ENCODE assay signal across 8 cellular contexts in the genomic region with DNA sequence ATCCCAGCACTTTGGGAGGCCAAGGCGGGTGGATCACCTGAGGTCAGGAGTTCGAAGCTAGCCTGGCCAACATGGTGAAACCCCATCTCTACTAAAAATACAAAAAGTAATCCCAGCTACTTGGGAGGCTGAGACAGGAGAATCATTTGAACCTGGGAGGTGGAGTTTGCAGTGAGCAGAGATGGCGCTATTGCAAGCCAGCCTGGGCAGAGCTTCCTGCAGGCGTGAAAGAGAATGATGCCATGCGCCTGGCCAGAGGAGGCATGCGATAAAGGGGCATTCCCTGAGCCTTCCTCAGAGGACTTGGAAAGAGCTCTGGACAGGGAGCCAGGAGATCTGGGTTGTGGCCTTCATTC. TPM values are rescaled to one million over a fixed set of nuclear protein-coding genes. Genes with fewer than 3 reads are reported as not detected.
DNase-seq lines count a peak whose midpoint lies in the region; ATAC-seq and TF ChIP-seq lines count a peak whose summit lies in the region.
"Not testable (repeated sequence)": the region's sequence is repeated elsewhere in the genome, so short reads cannot be mapped to it uniquely, and the experiment has no call there.

No MANE protein-coding gene starts in this region.

- ATAC-seq in stimulated activated effector memory CD8-positive, alpha-beta T cell treated with anti-CD3 and anti-CD28 coated beads, Interleukin-12 subunit alpha, Interleukin-12 subunit beta, amount 100 ng/mL, for 72 hours = peak; percentile 9

- not testable (repeated sequence) for TF ChIP-seq POLR2A in esophagus squamous epithelium (IDR thresholded peaks at IDR 0.05)

- peak overlapping the region; percentile 96 for H3K27ac Mint-ChIP-seq in activated naive CD4-positive, alpha-beta T cell treated with anti-CD3 and anti-CD28 coated beads, Interleukin-2, amount 10 ng/mL, durations not matched to agents 7 days and 5 days
- H3K27ac Mint-ChIP-seq in stimulated activated effector memory CD8-positive, alpha-beta T cell treated with anti-CD3 and anti-CD28 coated beads, Interleukin-12 subunit alpha, Interleukin-12 subunit beta, amount 100 ng/mL, for 72 hours = peak overlapping the region; percentile 69

- WGBS in esophagus squamous epithelium, 2 donors = 18 to 40% methylated on average over 5 to 6 of the region's 6 CpGs

- intact Hi-C loops in esophagus squamous epithelium (cut with DNase I) = not testable (repeated sequence)

- H2AFZ ChIP-seq in MM.1S (ENCODE audit: low read length) = not testable (repeated sequence)

- not testable (repeated sequence) for H3K9me3 ChIP-seq in MM.1S (replicated peaks; ENCODE audit: insufficient read depth, low read length); esophagus squamous epithelium; muscle layer of duodenum (ENCODE audit: control insufficient read depth in 1 of 2, low read length in 2 of 2)

- peak; percentile 33 for TF ChIP-seq CTCF in 22Rv1 (IDR thresholded peaks at IDR 0.05)
- TF ChIP-seq CTCF in GM12865 (IDR thresholded peaks at IDR 0.05; ENCODE audit: insufficient read depth, low read depth, low read length, missing control alignments) = peak; percentile 6
- TF ChIP-seq CTCF in MM.1S (IDR thresholded peaks at IDR 0.05; ENCODE audit: low read length) = peak; percentile 37
- not testable (repeated sequence) for TF ChIP-seq CTCF in VCaP (conservative IDR thresholded peaks at IDR 0.05); esophagus squamous epithelium (IDR thresholded peaks at IDR 0.05)

- peaks cover 43% of the 10 kb centered on the region for H3K36me3 Mint-ChIP-seq in activated naive CD4-positive, alpha-beta T cell treated with anti-CD3 and anti-CD28 coated beads, Interleukin-2, amount 10 ng/mL, durations not matched to agents 7 days and 5 days
- peaks cover 43% of the 10 kb centered on the region for H3K36me3 Mint-ChIP-seq in stimulated activated effector memory CD8-positive, alpha-beta T cell treated with anti-CD3 and anti-CD28 coated beads, Interleukin-12 subunit alpha, Interleukin-12 subunit beta, amount 100 ng/mL, for 72 hours

- peaks cover 64% of the 10 kb centered on the region for H3K79me2 ChIP-seq in MM.1S (ENCODE audit: low read length)

- H3F3A ChIP-seq in MM.1S (ENCODE audit: insufficient read depth, low read length) = peaks cover 63% of the 10 kb centered on the region

- H3K9me2 ChIP-seq in MM.1S (replicated peaks; ENCODE audit: insufficient read depth, low read length) = not testable (repeated sequence)

- DNase-seq in GM12865 (ENCODE audit: low read depth); MM.1S; activated naive CD4-positive, alpha-beta T cell treated with anti-CD3 and anti-CD28 coated beads, Interleukin-2, amount 10 ng/mL, durations not matched to agents 7 days and 5 days; esophagus squamous epithelium (lab: John Stamatoyannopoulos, UW); stimulated activated effector memory CD8-positive, alpha-beta T cell treated with anti-CD3 and anti-CD28 coated beads, Interleukin-12 subunit alpha, Interleukin-12 subunit beta, amount 100 ng/mL, for 72 hours (ENCODE audit: low spot score in 2 of 2): not testable (repeated sequence)

- not testable (repeated sequence) for H3K36me3 ChIP-seq in MM.1S (replicated peaks; ENCODE audit: insufficient read depth, low read length); esophagus squamous epithelium; muscle layer of duodenum (ENCODE audit: control insufficient read depth in 1 of 2, insufficient read depth in 2 of 2, low read length in 2 of 2)

- H3K4me2 ChIP-seq in MM.1S (ENCODE audit: low read depth, low read length) = peak overlapping the region; percentile 74

- peak overlapping the region; percentile 95 for H3K4me3 Mint-ChIP-seq in activated naive CD4-positive, alpha-beta T cell treated with anti-CD3 and anti-CD28 coated beads, Interleukin-2, amount 10 ng/mL, durations not matched to agents 7 days and 5 days
- H3K4me3 Mint-ChIP-seq in stimulated activated effector memory CD8-positive, alpha-beta T cell treated with anti-CD3 and anti-CD28 coated beads, Interleukin-12 subunit alpha, Interleukin-12 subunit beta, amount 100 ng/mL, for 72 hours = peak overlapping the region; percentile 83

- H3K4me3 ChIP-seq in GM12865 (ENCODE audit: low read depth, low read length) = peak overlapping the region; percentile 84
- H3K4me3 ChIP-seq in MM.1S (ENCODE audit: low read length) = peak overlapping the region; percentile 95
- H3K4me3 ChIP-seq in esophagus squamous epithelium = peak overlapping the region in 1 of 4 donors; percentile 78
- H3K4me3 ChIP-seq in muscle layer of duodenum (ENCODE audit: low read depth in 1 of 2, low read length in 2 of 2) = not testable (repeated sequence)

- H3K27ac ChIP-seq in 22Rv1 = peak overlapping the region; percentile 98
- peak overlapping the region; percentile 95 for H3K27ac ChIP-seq in MM.1S (ENCODE audit: low read length)
- peak overlapping the region; percentile 73 for H3K27ac ChIP-seq in VCaP
- peak overlapping the region; percentile 84 to 93 (median 89) for H3K27ac ChIP-seq in esophagus squamous epithelium
- peak overlapping the region; percentile 6 for H3K27ac ChIP-seq in muscle layer of duodenum (ENCODE audit: low read length)

- not testable (repeated sequence) for H3K27me3 Mint-ChIP-seq in activated naive CD4-positive, alpha-beta T cell treated with anti-CD3 and anti-CD28 coated beads, Interleukin-2, amount 10 ng/mL, durations not matched to agents 7 days and 5 days

- peaks cover 81% of the 10 kb centered on the region for H3K4me1 Mint-ChIP-seq in activated naive CD4-positive, alpha-beta T cell treated with anti-CD3 and anti-CD28 coated beads, Interleukin-2, amount 10 ng/mL, durations not matched to agents 7 days and 5 days
- peaks cover 83% of the 10 kb centered on the region for H3K4me1 Mint-ChIP-seq in stimulated activated effector memory CD8-positive, alpha-beta T cell treated with anti-CD3 and anti-CD28 coated beads, Interleukin-12 subunit alpha, Interleukin-12 subunit beta, amount 100 ng/mL, for 72 hours

- H4K20me1 ChIP-seq in MM.1S (ENCODE audit: insufficient read depth, low read length) = not testable (repeated sequence)

- H3K4me1 ChIP-seq in MM.1S (ENCODE audit: low read length) (peaks cover 59% of the 10 kb centered on the region), esophagus squamous epithelium (peaks cover 70 to 90% (median 78%) of the 10 kb centered on the region in 3 donors), muscle layer of duodenum (ENCODE audit: control insufficient read depth in 1 of 2, insufficient read depth in 2 of 2, low read length in 2 of 2) (peaks cover 23 to 28% of the 10 kb centered on the region in 2 donors)

- not testable (repeated sequence) for H3K9me3 Mint-ChIP-seq in activated naive CD4-positive, alpha-beta T cell treated with anti-CD3 and anti-CD28 coated beads, Interleukin-2, amount 10 ng/mL, durations not matched to agents 7 days and 5 days; stimulated activated effector memory CD8-positive, alpha-beta T cell treated with anti-CD3 and anti-CD28 coated beads, Interleukin-12 subunit alpha, Interleukin-12 subunit beta, amount 100 ng/mL, for 72 hours

- CTCF ChIA-PET in activated naive CD4-positive, alpha-beta T cell treated with anti-CD3 and anti-CD28 coated beads, Interleukin-2, amount 10 ng/mL, durations not matched to agents 7 days and 5 days (lab: Charles Lee) = interaction anchor here (0.7 to 10.9 kb wide), 13 partner anchors 10 to 109 kb away, joined by 3 to 137 read pairs (median 4); no protein-coding TSS in a partner anchor

- not testable (repeated sequence) for H3K27me3 ChIP-seq in MM.1S (replicated peaks; ENCODE audit: insufficient read depth, low read length); esophagus squamous epithelium; muscle layer of duodenum (ENCODE audit: low read depth, low read length)

- peak overlapping the region; percentile 98 for H3K9ac ChIP-seq in MM.1S (ENCODE audit: low read length)

RNA-seq across cellular contexts. Expression of a gene that starts 3.2 kb away (rescaled TPM):
- total RNA-seq in esophagus squamous epithelium = 10 to 100 TPM; 10.1 to 16.9 (median 11.8) TPM

RNA-seq across cellular contexts. Expression of a gene that starts 31.4 kb away (rescaled TPM):
- total RNA-seq in esophagus squamous epithelium = 10 to 100 TPM; 12.6 to 62.9 (median 37.5) TPM

RNA-seq across cellular contexts. Expression of a gene that starts 43.9 kb away (rescaled TPM):
- total RNA-seq in esophagus squamous epithelium = 10 to 100 TPM; 17.6 to 39.0 (median 30.5) TPM

Comparison
In these comparisons a context has a peak if more than half of its experiments do, and no peak if none do; other contexts are left out.
1. H3K27ac ChIP-seq: peak in every context shown above with its lines; median percentile 98 in 22Rv1; 95 in MM.1S; 89 in esophagus squamous epithelium; 73 in VCaP; 6 in muscle layer of duodenum.